Comparison of ENCODE assay signal across 17 cellular contexts in the genomic region with DNA sequence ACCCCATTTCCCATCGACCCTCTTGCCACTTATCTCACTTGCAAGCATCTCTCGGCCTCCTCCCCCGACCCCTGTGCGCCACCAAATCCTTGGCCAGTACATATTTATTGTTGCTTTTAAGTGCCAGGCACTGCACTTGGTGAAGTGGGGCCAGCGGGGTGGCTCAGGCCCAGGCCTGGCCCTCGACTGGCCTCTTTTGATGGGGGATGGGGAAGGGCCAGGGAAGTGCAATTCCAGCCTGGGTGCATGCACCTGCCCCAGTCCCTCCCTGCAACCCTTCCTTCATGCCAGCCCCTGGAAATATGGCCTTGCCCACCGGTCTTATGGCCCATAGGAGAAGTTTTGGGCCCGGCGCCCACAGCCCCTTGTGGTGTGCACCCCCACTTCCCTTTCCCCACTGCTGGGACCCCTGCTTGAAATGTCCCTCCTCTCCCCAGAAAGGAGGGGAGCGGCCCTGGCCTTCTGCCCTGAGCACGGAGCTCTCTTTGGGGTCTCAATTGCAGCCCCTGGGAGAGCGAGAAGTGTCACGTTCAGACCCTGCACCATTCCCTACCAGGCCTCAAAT. TPM values are rescaled to one million over a fixed set of nuclear protein-coding genes. Genes with fewer than 3 reads are reported as not detected.
DNase-seq lines count a peak whose midpoint lies in the region; ATAC-seq, FAIRE-seq and TF ChIP-seq lines count a peak whose summit lies in the region.
"Had no signal": no experiment of that assay in that cellular context is flagged by ENCODE, and none has a peak within 500 bp of the region (broad histone marks: within the 10 kb centered on the region; RNA-seq: fewer than 3 reads in every experiment).

No MANE protein-coding gene starts in this region.

- H3K4me3 ChIP-seq in WERI-Rb-1 (ENCODE audit: low read depth, low read length) (peak overlapping the region; percentile 37), kidney (ENCODE audit: low read length in 2 of 2) (peak overlapping the region; percentile 29 to 69), thoracic aorta (peak overlapping the region; percentile 4)

- H3K4me1 ChIP-seq in kidney (ENCODE audit: control insufficient read depth in 1 of 2, insufficient read depth in 1 of 2, low read depth in 1 of 2, low read length in 2 of 2) (peaks cover 0 to 21% of the 10 kb centered on the region in 2 donors), thoracic aorta (ENCODE audit: control insufficient read depth in 1 of 2, low read depth in 2 of 2) (peaks cover 28 to 65% of the 10 kb centered on the region in 2 donors)

- intact Hi-C loops in kidney (cut with DNase I) (no loop called here), sciatic nerve (cut with DNase I) (no loop called here)

- H3K9ac ChIP-seq in kidney (ENCODE audit: low read length in 2 of 2) = peak overlapping the region in 1 of 2 donors; percentile 69

- H3K36me3 ChIP-seq in WERI-Rb-1 (peaks cover 35% of the 10 kb centered on the region), kidney (ENCODE audit: control insufficient read depth in 1 of 2, insufficient read depth in 2 of 2, low read length in 2 of 2) (peaks cover 0 to 8% of the 10 kb centered on the region in 2 donors), thoracic aorta (peaks cover 10% of the 10 kb centered on the region)

- DNase-seq in G401 (ENCODE audit: low spot score) (peak; percentile 58), WERI-Rb-1 (no peak), kidney (peak; percentile 62), thoracic aorta (ENCODE audit: low spot score) (no peak), DMS79 treated with DMSO at 0.1 percent for 48 hours (lab: John Stamatoyannopoulos, UW) (no peak), sciatic nerve (ENCODE audit: low spot score) (no peak)
- DNase-seq: activated T-cell treated with anti-CD3 and anti-CD28 coated beads, Interleukin-2, amount 50 U/mL, for 48 hours; islet precursor cell; NCI-H2029; NCI-H2227 treated with DMSO at 0.1 percent for 48 hours; NCI-H774; SHP77 treated with DMSO at 0.1 percent for 48 hours had no signal

- no peaks in the 10 kb centered on the region for H3K27me3 ChIP-seq in WERI-Rb-1 (ENCODE audit: insufficient read depth, low read depth, severe bottlenecking)
- no peaks in the 10 kb centered on the region for H3K27me3 ChIP-seq in thoracic aorta (replicated peaks; ENCODE audit: insufficient read depth)

- in situ Hi-C loops in G401 (cut with HindIII; ENCODE audit: low sequenced_read_pairs) = no loop called here

- FAIRE-seq in kidney (lab: Jason Lieb, UNC) = no peak
- FAIRE-seq: TTC549 had no signal

- ATAC-seq in thoracic aorta (ENCODE audit: insufficient number of reproducible peaks, low FRiP score, low read depth) = no peak
- no peak for ATAC-seq in sciatic nerve
- no peak for ATAC-seq in GM21367 (IDR thresholded peaks at IDR 0.05; ENCODE audit: unreplicated experiment)
- ATAC-seq: activated CD4-positive, alpha-beta T cell treated with anti-CD3 and anti-CD28 coated beads for 36 hours had no signal

- TF ChIP-seq CTCF in WERI-Rb-1 (IDR thresholded peaks at IDR 0.05; ENCODE audit: low read depth, low read length) = no peak
- TF ChIP-seq CTCF in kidney (IDR thresholded peaks at IDR 0.05; ENCODE audit: borderline replicate concordance, extremely low read depth, insufficient read depth) = no peak
- no peak for TF ChIP-seq CTCF in thoracic aorta (IDR thresholded peaks at IDR 0.05)

- H3K27ac ChIP-seq in WERI-Rb-1 (peak overlapping the region; percentile 84), kidney (ENCODE audit: low read depth in 2 of 2, low read length in 2 of 2) (peak overlapping the region in 1 of 2 donors; percentile 47), thoracic aorta (peak overlapping the region; percentile 39 to 52)
- H3K27ac ChIP-seq: epithelial cell of prostate had no signal

- H3K9me3 ChIP-seq in WERI-Rb-1 (ENCODE audit: severe bottlenecking) (no peaks in the 10 kb centered on the region), kidney (ENCODE audit: control insufficient read depth in 1 of 2, low read length in 2 of 2) (no peaks in the 10 kb centered on the region), thoracic aorta (no peaks in the 10 kb centered on the region)

RNA-seq across cellular contexts. Expression of gene SUSD2, which starts 0.8 kb away (rescaled TPM):
- not detected in 2 replicates for total RNA-seq in G401 (2014; rRNA removed; shearing (Covaris generic))
- total RNA-seq in kidney (14.8 TPM), thoracic aorta (10 to 100 TPM; 16.8 to 43.2 TPM), sciatic nerve (4.1 TPM)
- 25.2 TPM for polyA plus RNA-seq in kidney (ENCODE audit: insufficient read depth, low read depth, low replicate concordance)
- polyA plus RNA-seq: CD8-positive, alpha-beta memory T cell had no signal

Comparison
In these comparisons a context has a peak if more than half of its experiments do, and no peak if none do; other contexts are left out.
1. DNase-seq: peak in G401 (single experiment) and kidney (single experiment); none in WERI-Rb-1 (single experiment), thoracic aorta (single experiment), DMS79 treated with DMSO at 0.1 percent for 48 hours (single experiment) and sciatic nerve (single experiment).
2. Peak in every context shown above with its lines, with median percentiles within 50 percentile points of each other: H3K4me3 ChIP-seq.